In the genomic region with DNA sequence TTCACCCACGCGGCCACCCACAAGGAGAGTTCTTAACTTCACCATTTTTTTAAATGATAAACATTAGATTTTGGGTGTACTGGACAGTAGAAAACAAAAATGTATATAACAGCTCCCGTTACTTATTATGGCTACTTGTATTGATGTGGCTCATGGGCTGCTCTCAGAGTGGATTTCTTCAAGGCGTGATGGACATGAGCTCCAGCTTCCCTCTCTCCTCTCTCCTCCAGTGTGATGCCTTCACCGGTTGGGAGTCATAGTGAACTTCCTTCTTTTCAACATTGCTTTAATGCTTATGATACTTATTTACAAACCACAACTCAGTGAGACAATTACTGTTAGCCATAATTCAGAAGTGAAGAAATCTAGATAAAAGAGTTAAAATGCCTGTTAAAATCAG, we compare ENCODE assay signal across 21 cellular contexts.
DNase-seq lines count a peak whose midpoint lies in the region; ATAC-seq, FAIRE-seq and TF ChIP-seq lines count a peak whose summit lies in the region.
"Had no signal": no experiment of that assay in that cellular context is flagged by ENCODE, and none has a peak within 500 bp of the region (broad histone marks: within the 10 kb centered on the region; RNA-seq: fewer than 3 reads in every experiment).

No MANE protein-coding gene starts in this region.

- peaks cover 53% of the 10 kb centered on the region for H3K4me1 ChIP-seq in CD8-positive, alpha-beta memory T cell (ENCODE audit: insufficient read depth, low read length)
- H3K4me1 ChIP-seq in stomach = peaks cover 4 to 14% (median 10%) of the 10 kb centered on the region in 4 donors

- intact Hi-C loops in CD4-positive, alpha-beta T cell (cut with DNase I, micrococcal nuclease) = loop anchor here (5.0 to 10.0 kb wide), 3 partner anchors 35 to 132 kb away; no protein-coding TSS in a partner anchor
- intact Hi-C loops in activated CD8-positive, alpha-beta T cell treated with anti-CD3 and anti-CD28 coated beads for 36 hours (cut with micrococcal nuclease) = loop anchor here (10.0 kb wide), 1 partner anchor 92 kb away; no protein-coding TSS in a partner anchor
- intact Hi-C loops in stomach (cut with DNase I; ENCODE audit: low total_unique reads) = no loop called here

- H3K27me3 Mint-ChIP-seq in CD4-positive, alpha-beta T cell = no peaks in the 10 kb centered on the region
- no peaks in the 10 kb centered on the region for H3K27me3 Mint-ChIP-seq in CD8-positive, alpha-beta memory T cell
- no peaks in the 10 kb centered on the region for H3K27me3 Mint-ChIP-seq in activated CD8-positive, alpha-beta T cell treated with anti-CD3 and anti-CD28 coated beads for 36 hours
- H3K27me3 Mint-ChIP-seq in mesothelial cell of epicardium (ENCODE audit: low read depth) = peaks cover 4% of the 10 kb centered on the region

- no peak overlapping the region for H3K27ac ChIP-seq in CD4-positive, alpha-beta T cell (ENCODE audit: low read depth, low read length)
- no peak overlapping the region for H3K27ac ChIP-seq in CD8-positive, alpha-beta memory T cell (ENCODE audit: low read depth, low read length)
- H3K27ac ChIP-seq in stomach = no peak overlapping the region

- TF ChIP-seq POLR2A in stomach (IDR thresholded peaks at IDR 0.05) = no peak
- no peak for TF ChIP-seq POLR2A in GM12892 (IDR thresholded peaks at IDR 0.05; ENCODE audit: low read depth, low read length)

- no peaks in the 10 kb centered on the region for H3K36me3 Mint-ChIP-seq in CD4-positive, alpha-beta T cell (ENCODE audit: low read depth)
- peaks cover 2 to 15% (median 7%) of the 10 kb centered on the region in 3 donors for H3K36me3 Mint-ChIP-seq in CD8-positive, alpha-beta memory T cell
- peaks cover 56% of the 10 kb centered on the region for H3K36me3 Mint-ChIP-seq in activated CD8-positive, alpha-beta T cell treated with anti-CD3 and anti-CD28 coated beads for 36 hours (ENCODE audit: low read depth)
- H3K36me3 Mint-ChIP-seq in mesothelial cell of epicardium = peaks cover 3% of the 10 kb centered on the region

- peak overlapping the region; percentile 25 for H3K27ac Mint-ChIP-seq in CD4-positive, alpha-beta T cell
- peak overlapping the region; percentile 61 to 98 (median 86) for H3K27ac Mint-ChIP-seq in CD8-positive, alpha-beta memory T cell
- peak overlapping the region; percentile 99 for H3K27ac Mint-ChIP-seq in activated CD8-positive, alpha-beta T cell treated with anti-CD3 and anti-CD28 coated beads for 36 hours
- no peak overlapping the region for H3K27ac Mint-ChIP-seq in mesothelial cell of epicardium

- no peak for DNase-seq in CD4-positive, alpha-beta T cell
- no peak for DNase-seq in CD8-positive, alpha-beta memory T cell
- DNase-seq in activated CD8-positive, alpha-beta T cell treated with anti-CD3 and anti-CD28 coated beads for 36 hours = no peak
- no peak for DNase-seq in mesothelial cell of epicardium (ENCODE audit: low spot score in 2 of 2, unreplicated experiment in 2 of 2)
- no peak for DNase-seq in stomach
- no peak for DNase-seq in GM12892 (ENCODE audit: insufficient read length)
- DNase-seq in islet precursor cell = no peak
- DNase-seq: H7; head of caudate nucleus; NCI-H1048; NCI-H2029; stimulated activated CD4-positive, alpha-beta T cell treated with anti-CD3 and anti-CD28 coated beads, Interleukin-2, amount 100 ng/mL, for 24 hours; stimulated activated naive CD8-positive, alpha-beta T cell treated with anti-CD3 and anti-CD28 coated beads, Interleukin-15, Interleukin-2, amounts not matched to agents 100 U/mL and 50 U/mL, for 24 hours; T1000 had no signal

- CTCF ChIA-PET in CD4-positive, alpha-beta T cell (lab: Charles Lee) = no interaction called here
- CTCF ChIA-PET in CD8-positive, alpha-beta memory T cell (lab: Charles Lee) = no interaction called here
- CTCF ChIA-PET in activated CD8-positive, alpha-beta T cell treated with anti-CD3 and anti-CD28 coated beads for 36 hours (lab: Charles Lee) = interaction anchor here (2.0 kb wide), 1 partner anchor 10 kb away, joined by 4 read pairs; no protein-coding TSS in a partner anchor

- H3K9me3 Mint-ChIP-seq in CD4-positive, alpha-beta T cell = no peaks in the 10 kb centered on the region
- peaks cover 6 to 21% (median 13%) of the 10 kb centered on the region in 5 donors for H3K9me3 Mint-ChIP-seq in CD8-positive, alpha-beta memory T cell
- peaks cover 26% of the 10 kb centered on the region for H3K9me3 Mint-ChIP-seq in activated CD8-positive, alpha-beta T cell treated with anti-CD3 and anti-CD28 coated beads for 36 hours
- peaks cover 13% of the 10 kb centered on the region for H3K9me3 Mint-ChIP-seq in mesothelial cell of epicardium

- H3K27me3 ChIP-seq in CD4-positive, alpha-beta T cell (ENCODE audit: control insufficient read depth, insufficient read depth, low read length) = no peaks in the 10 kb centered on the region
- H3K27me3 ChIP-seq in CD8-positive, alpha-beta memory T cell (ENCODE audit: insufficient read depth, low read length, poor library complexity, severe bottlenecking) = no peaks in the 10 kb centered on the region
- H3K27me3 ChIP-seq in stomach = peaks cover 0 to 35% (median 21%) of the 10 kb centered on the region in 3 donors

- peaks cover 60% of the 10 kb centered on the region for H3K4me1 Mint-ChIP-seq in CD4-positive, alpha-beta T cell (ENCODE audit: low read depth)
- peaks cover 67 to 81% (median 79%) of the 10 kb centered on the region in 3 donors for H3K4me1 Mint-ChIP-seq in CD8-positive, alpha-beta memory T cell
- H3K4me1 Mint-ChIP-seq in activated CD8-positive, alpha-beta T cell treated with anti-CD3 and anti-CD28 coated beads for 36 hours (ENCODE audit: low read depth) = peaks cover 79% of the 10 kb centered on the region
- peaks cover 14% of the 10 kb centered on the region for H3K4me1 Mint-ChIP-seq in mesothelial cell of epicardium

- no peaks in the 10 kb centered on the region for H3K36me3 ChIP-seq in CD8-positive, alpha-beta memory T cell (ENCODE audit: insufficient read depth, low read length)
- H3K36me3 ChIP-seq in stomach = no peaks in the 10 kb centered on the region

- WGBS in stomach, 5 donors = 80 to 90% (median 90%) methylated on average over 5 of the region's 5 CpGs

- no peak for FAIRE-seq in GM12892 (lab: Jason Lieb, UNC)
- FAIRE-seq: colon, K562, RCC 7860 had no signal

- no peak for TF ChIP-seq EP300 in stomach (IDR thresholded peaks at IDR 0.05)

- TF ChIP-seq CTCF in CD4-positive, alpha-beta T cell (IDR thresholded peaks at IDR 0.05) = no peak
- TF ChIP-seq CTCF in activated CD8-positive, alpha-beta T cell treated with anti-CD3 and anti-CD28 coated beads for 36 hours (IDR thresholded peaks at IDR 0.05) = no peak
- no peak for TF ChIP-seq CTCF in mesothelial cell of epicardium (IDR thresholded peaks at IDR 0.05; ENCODE audit: unreplicated experiment)
- no peak for TF ChIP-seq CTCF in stomach (IDR thresholded peaks at IDR 0.05)

- no peak overlapping the region for H3K4me3 ChIP-seq in CD8-positive, alpha-beta memory T cell (ENCODE audit: low read length)
- H3K4me3 ChIP-seq in stomach = no peak overlapping the region
- H3K4me3 ChIP-seq: K562, skin epidermis had no signal

- H3K4me3 Mint-ChIP-seq in CD4-positive, alpha-beta T cell = peak overlapping the region; percentile 17
- H3K4me3 Mint-ChIP-seq in CD8-positive, alpha-beta memory T cell = peak overlapping the region; percentile 30 to 97 (median 62)
- peak overlapping the region; percentile 34 for H3K4me3 Mint-ChIP-seq in activated CD8-positive, alpha-beta T cell treated with anti-CD3 and anti-CD28 coated beads for 36 hours
- H3K4me3 Mint-ChIP-seq in mesothelial cell of epicardium = peak overlapping the region; percentile 14

- POLR2A ChIA-PET in CD4-positive, alpha-beta T cell (lab: Charles Lee) = no interaction called here
- POLR2A ChIA-PET in CD8-positive, alpha-beta memory T cell (lab: Charles Lee) = no interaction called here
- POLR2A ChIA-PET in activated CD8-positive, alpha-beta T cell treated with anti-CD3 and anti-CD28 coated beads for 36 hours (lab: Charles Lee) = interaction anchor here (0.6 to 12.0 kb wide), 3 partner anchors 19 to 183 kb away, joined by 3 to 128 read pairs (median 4); no protein-coding TSS in a partner anchor

- peaks cover 5% of the 10 kb centered on the region for H3K9me3 ChIP-seq in CD4-positive, alpha-beta T cell (ENCODE audit: control insufficient read depth, low read length)
- H3K9me3 ChIP-seq in CD8-positive, alpha-beta memory T cell (ENCODE audit: low read length) = no peaks in the 10 kb centered on the region
- H3K9me3 ChIP-seq in stomach = peaks cover 0 to 12% (median 6%) of the 10 kb centered on the region in 4 donors

- ATAC-seq in CD4-positive, alpha-beta T cell (ENCODE audit: poor library complexity) = no peak
- ATAC-seq in activated CD8-positive, alpha-beta T cell treated with anti-CD3 and anti-CD28 coated beads for 36 hours = no peak
- ATAC-seq: activated CD4-positive, CD25-positive, alpha-beta regulatory T cell treated with anti-CD3 and anti-CD28 coated beads, Interleukin-2, amount 50 U/mL, for 24 hours; activated naive CD4-positive, alpha-beta T cell treated with anti-CD3 and anti-CD28 coated beads, Interleukin-2, amount 50 U/mL, for 72 hours; K562; left lobe of liver; stimulated activated naive CD8-positive, alpha-beta T cell treated with anti-CD3 and anti-CD28 coated beads, Interleukin-15, Interleukin-2, amounts not matched to agents 100 U/mL and 50 U/mL, for 24 hours had no signal
